ENCODE assay signal across 8 cellular contexts in the genomic region with DNA sequence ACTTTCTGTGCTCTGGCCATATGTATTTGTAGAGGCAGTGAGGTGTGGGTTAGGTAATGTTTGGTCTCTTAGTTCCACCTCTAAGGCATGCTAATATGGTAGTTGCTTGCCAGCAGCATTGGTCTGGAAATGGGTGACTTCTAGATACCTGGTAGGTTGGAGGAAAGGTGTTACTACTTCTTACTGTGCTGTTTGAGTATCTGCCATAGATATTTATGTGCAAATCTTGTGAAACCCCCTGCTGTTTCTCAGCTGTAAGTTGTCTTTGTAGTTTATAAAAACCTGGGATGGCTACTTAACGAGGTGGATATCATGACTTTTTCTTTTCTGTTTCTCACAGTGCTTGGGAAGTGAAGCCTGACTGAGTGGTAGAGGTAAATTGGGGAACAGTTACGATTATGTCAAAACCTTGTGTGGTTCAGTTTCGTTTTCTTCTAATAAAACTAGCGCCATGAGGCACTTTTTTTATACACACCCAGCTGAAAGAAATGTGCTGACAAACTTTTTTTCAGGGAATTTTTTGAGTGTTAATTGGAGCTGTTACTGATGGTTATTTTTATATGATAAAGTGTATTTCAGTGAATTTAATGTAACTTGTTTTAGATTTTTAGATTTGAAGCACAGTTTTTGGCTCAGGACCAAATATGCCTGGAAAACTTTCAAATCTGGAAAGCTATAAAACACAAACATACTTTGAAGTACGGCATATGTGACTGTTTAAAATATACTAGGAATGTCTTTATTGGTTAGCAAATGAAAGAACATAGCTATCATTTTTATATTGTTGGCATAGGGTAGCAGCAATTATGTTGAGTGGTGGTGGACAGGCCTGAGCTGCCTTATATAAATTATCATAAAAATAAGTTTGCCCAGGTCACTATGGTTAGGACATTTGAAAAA. TPM values are rescaled to one million over a fixed set of nuclear protein-coding genes. Genes with fewer than 3 reads are reported as not detected.
A peak's percentile ranks its signal among the peaks of the same experiment; 100 is the strongest.
DNase-seq lines count a peak whose midpoint lies in the region; ATAC-seq and TF ChIP-seq lines count a peak whose summit lies in the region.

No MANE protein-coding gene starts in this region.

- peaks cover 4% of the 10 kb centered on the region for H3K9me3 Mint-ChIP-seq in memory B cell
- no peaks in the 10 kb centered on the region for H3K9me3 Mint-ChIP-seq in activated T-cell treated with anti-CD3 and anti-CD28 coated beads, Interleukin-2, amount 50 U/mL, for 72 hours
- H3K9me3 Mint-ChIP-seq in activated CD4-positive, alpha-beta T cell treated with anti-CD3 and anti-CD28 coated beads, Interleukin-2, amount 10 ng/mL, durations not matched to agents 24 days and 14 days: no peaks in the 10 kb centered on the region

- intact Hi-C loops in activated CD4-positive, alpha-beta T cell treated with anti-CD3 and anti-CD28 coated beads, Interleukin-2, amount 10 ng/mL, durations not matched to agents 24 days and 14 days (cut with micrococcal nuclease): no loop called here

- DNase-seq in AG09309 (ENCODE audit: low read depth) (no peak), amniotic epithelial cell (ENCODE audit: low read depth) (peak; percentile 16), memory B cell (ENCODE audit: low spot score in 2 of 2) (no peak), NCI-H510A treated with DMSO at 0.1 percent for 48 hours (lab: John Stamatoyannopoulos, UW) (no peak)
- DNase-seq in activated T-cell treated with anti-CD3 and anti-CD28 coated beads, Interleukin-2, amount 50 U/mL, for 72 hours: no peak
- no peak for DNase-seq in activated CD4-positive, alpha-beta T cell treated with anti-CD3 and anti-CD28 coated beads, Interleukin-2, amount 10 ng/mL, durations not matched to agents 24 days and 14 days

- H3K4me1 Mint-ChIP-seq in memory B cell: peaks cover 5% of the 10 kb centered on the region
- peaks cover 6% of the 10 kb centered on the region for H3K4me1 Mint-ChIP-seq in activated T-cell treated with anti-CD3 and anti-CD28 coated beads, Interleukin-2, amount 50 U/mL, for 72 hours (ENCODE audit: low read depth)
- peaks cover 1% of the 10 kb centered on the region for H3K4me1 Mint-ChIP-seq in activated CD4-positive, alpha-beta T cell treated with anti-CD3 and anti-CD28 coated beads, Interleukin-2, amount 10 ng/mL, durations not matched to agents 24 days and 14 days

- H3K36me3 Mint-ChIP-seq in memory B cell: peaks cover 5% of the 10 kb centered on the region
- peaks cover 2 to 4% of the 10 kb centered on the region in 2 donors for H3K36me3 Mint-ChIP-seq in activated T-cell treated with anti-CD3 and anti-CD28 coated beads, Interleukin-2, amount 50 U/mL, for 72 hours (ENCODE audit: insufficient read depth in 2 of 2)
- H3K36me3 Mint-ChIP-seq in activated CD4-positive, alpha-beta T cell treated with anti-CD3 and anti-CD28 coated beads, Interleukin-2, amount 10 ng/mL, durations not matched to agents 24 days and 14 days (ENCODE audit: low read depth): no peaks in the 10 kb centered on the region

- peak overlapping the region; percentile 74 for H3K27ac Mint-ChIP-seq in memory B cell
- H3K27ac Mint-ChIP-seq in activated T-cell treated with anti-CD3 and anti-CD28 coated beads, Interleukin-2, amount 50 U/mL, for 72 hours: no peak overlapping the region
- H3K27ac Mint-ChIP-seq in activated CD4-positive, alpha-beta T cell treated with anti-CD3 and anti-CD28 coated beads, Interleukin-2, amount 10 ng/mL, durations not matched to agents 24 days and 14 days: no peak overlapping the region

- TF ChIP-seq CTCF in AG09309 (IDR thresholded peaks at IDR 0.05; ENCODE audit: control insufficient read depth, insufficient read depth, low read depth, low read length, missing control alignments): no peak

- ATAC-seq in GM21619 (IDR thresholded peaks at IDR 0.05; ENCODE audit: unreplicated experiment) (peak; percentile 50), memory B cell (ENCODE audit: low read depth) (peak; percentile 43), HG02763 (IDR thresholded peaks at IDR 0.05; ENCODE audit: unreplicated experiment) (no peak)
- no peak for ATAC-seq in activated T-cell treated with anti-CD3 and anti-CD28 coated beads, Interleukin-2, amount 50 U/mL, for 72 hours (replicated peaks in 1 of 2)

- H3K4me3 ChIP-seq in AG09309 (ENCODE audit: control insufficient read depth, low read depth, low read length): peak overlapping the region; percentile 9; the same call in 1 of the 2 replicates

- H3K4me3 Mint-ChIP-seq in memory B cell: peak overlapping the region; percentile 48
- H3K4me3 Mint-ChIP-seq in activated T-cell treated with anti-CD3 and anti-CD28 coated beads, Interleukin-2, amount 50 U/mL, for 72 hours: no peak overlapping the region
- H3K4me3 Mint-ChIP-seq in activated CD4-positive, alpha-beta T cell treated with anti-CD3 and anti-CD28 coated beads, Interleukin-2, amount 10 ng/mL, durations not matched to agents 24 days and 14 days: no peak overlapping the region

- no peaks in the 10 kb centered on the region for H3K27me3 Mint-ChIP-seq in memory B cell
- no peaks in the 10 kb centered on the region for H3K27me3 Mint-ChIP-seq in activated T-cell treated with anti-CD3 and anti-CD28 coated beads, Interleukin-2, amount 50 U/mL, for 72 hours (ENCODE audit: low read depth)
- H3K27me3 Mint-ChIP-seq in activated CD4-positive, alpha-beta T cell treated with anti-CD3 and anti-CD28 coated beads, Interleukin-2, amount 10 ng/mL, durations not matched to agents 24 days and 14 days: no peaks in the 10 kb centered on the region

RNA-seq across cellular contexts. Expression of a gene that starts 42.1 kb away (rescaled TPM):
- 1 to 10 TPM; 1.3 to 3.1 TPM for total RNA-seq in activated T-cell treated with anti-CD3 and anti-CD28 coated beads, Interleukin-2, amount 50 U/mL, for 72 hours
- total RNA-seq in activated CD4-positive, alpha-beta T cell treated with anti-CD3 and anti-CD28 coated beads, Interleukin-2, amount 10 ng/mL, durations not matched to agents 24 days and 14 days: 1.4 and 2.5 TPM in 2 replicates

Comparison
In these comparisons a context has a peak if more than half of its experiments do, and no peak if none do; other contexts are left out.
1. ATAC-seq: peak in GM21619 (single experiment) and memory B cell (single experiment); none in HG02763 (single experiment) and activated T-cell treated with anti-CD3 and anti-CD28 coated beads, Interleukin-2, amount 50 U/mL, for 72 hours (0 of 2).